In the genomic region with DNA sequence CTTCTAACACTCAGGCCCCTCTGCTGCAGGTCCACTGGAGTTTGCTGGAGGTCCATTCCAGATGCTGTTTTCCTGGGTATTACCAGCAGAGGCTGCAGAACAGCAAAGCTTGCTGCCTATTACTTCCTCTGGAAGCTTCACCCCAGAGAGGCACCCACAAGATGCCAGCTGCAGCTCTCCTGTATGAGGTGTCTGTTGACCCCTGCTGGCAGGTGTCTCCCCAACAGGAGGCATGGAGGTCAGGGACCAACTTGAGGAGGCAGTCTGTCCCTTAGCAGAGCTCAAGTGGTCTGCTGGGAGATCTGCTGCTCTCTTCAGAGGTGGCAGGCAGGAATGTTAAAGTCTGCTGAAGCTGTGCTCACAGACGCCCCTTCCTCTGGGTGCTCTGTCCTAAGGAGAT, we compare ENCODE assay signal across 32 cellular contexts.
"Had no signal": no experiment of that assay in that cellular context is flagged by ENCODE, and none has a peak within 500 bp of the region (broad histone marks: within the 10 kb centered on the region; RNA-seq: fewer than 3 reads in every experiment).

No MANE protein-coding gene starts in this region.

- H3K4me3 ChIP-seq: ascending aorta, breast epithelium, cardiac muscle cell, colonic mucosa, dorsolateral prefrontal cortex, esophagus muscularis mucosa, gastrocnemius medialis, heart left ventricle had no signal

- H3K36me3 ChIP-seq: ascending aorta, breast epithelium, cardiac muscle cell, colonic mucosa, esophagus muscularis mucosa, gastrocnemius medialis, heart left ventricle, WERI-Rb-1 had no signal

- H3K9me3 ChIP-seq: ascending aorta, colonic mucosa, gastrocnemius medialis had no signal

- H3K27me3 ChIP-seq: ascending aorta, cardiac muscle cell, colonic mucosa, foreskin keratinocyte, gastrocnemius medialis had no signal

- DNase-seq: activated B cell treated with CpG ODN at 0.5 μM for 24 hours; activated CD4-positive, alpha-beta T cell treated with anti-CD3 and anti-CD28 coated beads for 48 hours; activated CD4-positive, alpha-beta T cell treated with anti-CD3 and anti-CD28 coated beads, Interleukin-2, amount 50 U/mL, for 1 hour; activated CD4-positive, alpha-beta T cell treated with anti-CD3 and anti-CD28 coated beads, Interleukin-2, amount 50 U/mL, for 48 hours; activated CD8-positive, alpha-beta memory T cell treated with anti-CD3 and anti-CD28 coated beads, Interleukin-2, amount 10 ng/mL, durations not matched to agents 7 days and 5 days; activated CD8-positive, alpha-beta memory T cell treated with anti-CD3 and anti-CD28 coated beads, Interleukin-2, amount 50 U/mL, for 4 hours; activated CD8-positive, alpha-beta T cell treated with anti-CD3 and anti-CD28 coated beads, Interleukin-2, amount 10 ng/mL, durations not matched to agents 7 days and 5 days; activated gamma-delta T cell; activated naive CD4-positive, alpha-beta T cell; activated naive CD4-positive, alpha-beta T cell treated with anti-CD3 and anti-CD28 coated beads, Interleukin-2, amount 10 ng/mL, durations not matched to agents 7 days and 5 days; activated naive CD8-positive, alpha-beta T cell treated with anti-CD3 and anti-CD28 coated beads, Interleukin-2, amount 10 ng/mL, durations not matched to agents 7 days and 5 days; activated T-cell treated with anti-CD3 and anti-CD28 coated beads, Interleukin-2, amount 50 U/mL, for 1 hour; activated T-cell treated with anti-CD3 and anti-CD28 coated beads, Interleukin-2, amount 50 U/mL, for 72 hours; central memory CD4-positive, alpha-beta T cell; cerebellar nuclear complex; colonic mucosa; dorsolateral prefrontal cortex; effector memory CD8-positive, alpha-beta T cell; erythroblast; foreskin keratinocyte; gastrocnemius medialis; glutamatergic neuron; heart left ventricle; T-helper 17 cell; T1000; WERI-Rb-1 had no signal

- H3K4me1 ChIP-seq: ascending aorta, breast epithelium, colonic mucosa, esophagus muscularis mucosa, foreskin keratinocyte, gastrocnemius medialis, heart left ventricle had no signal

- ATAC-seq: activated CD4-positive, CD25-positive, alpha-beta regulatory T cell treated with anti-CD3 and anti-CD28 coated beads, Interleukin-2, amount 50 U/mL, for 24 hours; activated CD8-positive, alpha-beta memory T cell treated with anti-CD3 and anti-CD28 coated beads, Interleukin-2, amount 10 ng/mL, durations not matched to agents 7 days and 5 days; activated CD8-positive, alpha-beta T cell treated with anti-CD3 and anti-CD28 coated beads, Interleukin-2, amount 10 ng/mL, durations not matched to agents 7 days and 5 days; activated naive CD4-positive, alpha-beta T cell treated with anti-CD3 and anti-CD28 coated beads, Interleukin-2, amount 50 U/mL, for 72 hours; activated T-cell treated with anti-CD3 and anti-CD28 coated beads, Interleukin-2, amount 50 U/mL, for 72 hours; effector memory CD8-positive, alpha-beta T cell; foreskin keratinocyte; gastrocnemius medialis; heart left ventricle; T-helper 17 cell had no signal

- H3K27ac ChIP-seq: ascending aorta, breast epithelium, cardiac muscle cell, colonic mucosa, dorsolateral prefrontal cortex, esophagus muscularis mucosa, foreskin keratinocyte, gastrocnemius medialis, heart left ventricle, WERI-Rb-1 had no signal
